In the genomic region with DNA sequence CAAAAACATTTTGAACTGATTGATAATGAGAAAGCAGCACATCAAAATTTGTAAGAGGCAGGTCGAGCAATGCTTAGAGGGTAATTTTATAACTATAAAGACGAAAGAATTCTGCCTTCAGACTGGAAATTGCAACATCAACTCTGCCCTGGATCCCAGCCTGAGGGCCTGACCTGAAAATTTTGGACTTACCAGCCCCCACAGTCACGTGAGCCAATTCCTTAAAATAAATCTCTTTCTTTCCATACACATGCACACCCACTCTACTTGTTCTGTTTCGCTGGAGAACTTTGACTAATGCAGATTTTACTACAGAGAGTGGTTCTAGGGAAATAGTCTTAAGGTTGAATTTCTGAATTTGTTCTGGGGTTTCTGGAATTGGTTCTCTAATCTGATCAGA, we compare ENCODE assay signal across 37 cellular contexts. TPM values are rescaled to one million over a fixed set of nuclear protein-coding genes. Genes with fewer than 3 reads are reported as not detected.
DNase-seq lines count a peak whose midpoint lies in the region; ATAC-seq and TF ChIP-seq lines count a peak whose summit lies in the region.
"Had no signal": no experiment of that assay in that cellular context is flagged by ENCODE, and none has a peak within 500 bp of the region (broad histone marks: within the 10 kb centered on the region; RNA-seq: fewer than 3 reads in every experiment).

No MANE protein-coding gene starts in this region.

- intact Hi-C loops in MCF 10A (cut with micrococcal nuclease) = no loop called here
- intact Hi-C loops in mammary epithelial cell (cut with micrococcal nuclease) = no loop called here
- intact Hi-C loops in esophagus muscularis mucosa (cut with DNase I) = no loop called here
- intact Hi-C loops in right cardiac atrium (cut with DNase I) = no loop called here
- intact Hi-C loops in tibial artery (cut with DNase I; ENCODE audit: low total_unique reads) = no loop called here

- H3K27ac ChIP-seq in mammary epithelial cell (ENCODE audit: insufficient read depth, low read depth, low read length) (no peak overlapping the region), esophagus muscularis mucosa (replicated peaks in 1 of 4) (no peak overlapping the region), right cardiac atrium (ENCODE audit: low read length) (no peak overlapping the region), tibial artery (peak overlapping the region in 1 of 2 donors; percentile 24)
- H3K27ac ChIP-seq: 22Rv1, Peyer's patch, WERI-Rb-1 had no signal

- H3K27me3 Mint-ChIP-seq in MCF 10A (ENCODE audit: insufficient read depth, unreplicated experiment) = peaks cover 20% of the 10 kb centered on the region

- H2AFZ ChIP-seq in mammary epithelial cell (ENCODE audit: low read depth, low read length) = no peak overlapping the region

- no peaks in the 10 kb centered on the region for H4K20me1 ChIP-seq in mammary epithelial cell (ENCODE audit: insufficient read depth, low read length)

- H3K4me3 ChIP-seq in mammary epithelial cell (replicated peaks in 1 of 3; ENCODE audit: insufficient read depth in 1 of 3, low read depth in 2 of 3, low read length in 3 of 3) (no peak overlapping the region), esophagus muscularis mucosa (no peak overlapping the region), right cardiac atrium (ENCODE audit: low read length) (no peak overlapping the region), tibial artery (no peak overlapping the region)
- H3K4me3 ChIP-seq: mucosa of descending colon, Peyer's patch had no signal

- CTCF ChIA-PET in MCF 10A (lab: Yijun Ruan, JAX) (no interaction called here), mammary epithelial cell (lab: Charles Lee; ENCODE audit: low non-redundant PET) (no interaction called here)

- BruUV-seq in MCF 10A (replicated peaks; lab: Mats Ljungman, UMichigan) (no TSS peak), mammary epithelial cell (replicated peaks; lab: Mats Ljungman, UMichigan) (no TSS peak)

- H3K4me1 Mint-ChIP-seq in MCF 10A (ENCODE audit: insufficient read depth, unreplicated experiment) = peaks cover 15% of the 10 kb centered on the region
- H3K4me1 Mint-ChIP-seq: activated naive CD4-positive, alpha-beta T cell treated with anti-CD3 and anti-CD28 coated beads, Interleukin-2, amount 10 ng/mL, durations not matched to agents 7 days and 5 days; activated T-helper 17 cell treated with anti-CD3 and anti-CD28 coated beads, Interleukin-2, amount 50 U/mL, for 72 hours had no signal

- no peak overlapping the region for H3K27ac Mint-ChIP-seq in MCF 10A (ENCODE audit: low read depth, unreplicated experiment)
- H3K27ac Mint-ChIP-seq: activated CD8-positive, alpha-beta T cell treated with anti-CD3 and anti-CD28 coated beads, Interleukin-2, amount 10 ng/mL, durations not matched to agents 7 days and 5 days; activated naive CD4-positive, alpha-beta T cell treated with anti-CD3 and anti-CD28 coated beads, Interleukin-2, amount 10 ng/mL, durations not matched to agents 7 days and 5 days; activated T-helper 17 cell treated with anti-CD3 and anti-CD28 coated beads, Interleukin-2, amount 50 U/mL, for 72 hours; CD14-positive monocyte; natural killer cell; stimulated activated naive B cell treated with anti-CD40 and anti-IgM and Interleukin-4, amounts not matched to agents 10 μg/mL and 1 μg/mL and 100 μg/mL, for 72 hours had no signal

- in situ Hi-C loops in mammary epithelial cell (cut with MboI; ENCODE audit: low sequenced_read_pairs in 2 of 2) = no loop called here

- no peaks in the 10 kb centered on the region for H3K9me3 Mint-ChIP-seq in MCF 10A (ENCODE audit: unreplicated experiment)
- H3K9me3 Mint-ChIP-seq: activated naive CD4-positive, alpha-beta T cell treated with anti-CD3 and anti-CD28 coated beads, Interleukin-2, amount 10 ng/mL, durations not matched to agents 7 days and 5 days; activated T-helper 17 cell treated with anti-CD3 and anti-CD28 coated beads, Interleukin-2, amount 50 U/mL, for 72 hours; natural killer cell; stimulated activated naive B cell treated with anti-CD40 and anti-IgM and Interleukin-4, amounts not matched to agents 10 μg/mL and 1 μg/mL and 100 μg/mL, for 72 hours had no signal

- H3K4me1 ChIP-seq in mammary epithelial cell (ENCODE audit: insufficient read depth, low read length) (peaks cover 29% of the 10 kb centered on the region), esophagus muscularis mucosa (peaks cover 9 to 21% (median 15%) of the 10 kb centered on the region in 4 donors), right cardiac atrium (ENCODE audit: control insufficient read depth, insufficient read depth, low read length) (no peaks in the 10 kb centered on the region), tibial artery (peaks cover 3 to 40% (median 19%) of the 10 kb centered on the region in 4 donors)
- H3K4me1 ChIP-seq: Peyer's patch had no signal

- TF ChIP-seq EP300 in esophagus muscularis mucosa (IDR thresholded peaks at IDR 0.05) = no peak

- TF ChIP-seq CTCF in MCF 10A (IDR thresholded peaks at IDR 0.05; ENCODE audit: unreplicated experiment) (no peak), mammary epithelial cell (conservative IDR thresholded peaks at IDR 0.05 in 1 of 2, IDR thresholded peaks at IDR 0.05 in 1 of 2; ENCODE audit: extremely low read depth in 1 of 2, insufficient read depth in 1 of 2, low read depth in 1 of 2, low read length in 2 of 2) (no peak), esophagus muscularis mucosa (IDR thresholded peaks at IDR 0.05) (no peak), tibial artery (IDR thresholded peaks at IDR 0.05) (no peak)

- H3K36me3 Mint-ChIP-seq in MCF 10A (ENCODE audit: insufficient read depth, unreplicated experiment) = no peaks in the 10 kb centered on the region
- H3K36me3 Mint-ChIP-seq: activated naive CD4-positive, alpha-beta T cell treated with anti-CD3 and anti-CD28 coated beads, Interleukin-2, amount 10 ng/mL, durations not matched to agents 7 days and 5 days; CD14-positive monocyte; natural killer cell; stimulated activated naive B cell treated with anti-CD40 and anti-IgM and Interleukin-4, amounts not matched to agents 10 μg/mL and 1 μg/mL and 100 μg/mL, for 72 hours had no signal

- no peak overlapping the region for H3K4me2 ChIP-seq in mammary epithelial cell (ENCODE audit: insufficient read depth, low read depth, low read length)

- ATAC-seq in right cardiac atrium (peak in 1 of 2 donors; percentile 61), HG02973 (IDR thresholded peaks at IDR 0.05; ENCODE audit: unreplicated experiment) (no peak), GM19328 (IDR thresholded peaks at IDR 0.05; ENCODE audit: unreplicated experiment) (no peak)
- ATAC-seq: activated CD8-positive, alpha-beta T cell treated with anti-CD3 and anti-CD28 coated beads, Interleukin-2, amount 10 ng/mL, durations not matched to agents 7 days and 5 days; activated T-helper 17 cell treated with anti-CD3 and anti-CD28 coated beads, Interleukin-2, amount 50 U/mL, for 72 hours; natural killer cell; stimulated activated naive B cell treated with anti-CD40 and anti-IgM and Interleukin-4, amounts not matched to agents 10 μg/mL and 1 μg/mL and 100 μg/mL, for 72 hours had no signal

- no peak overlapping the region for H3K4me3 Mint-ChIP-seq in MCF 10A (ENCODE audit: unreplicated experiment)
- H3K4me3 Mint-ChIP-seq: activated CD8-positive, alpha-beta T cell treated with anti-CD3 and anti-CD28 coated beads, Interleukin-2, amount 10 ng/mL, durations not matched to agents 7 days and 5 days; activated naive CD4-positive, alpha-beta T cell treated with anti-CD3 and anti-CD28 coated beads, Interleukin-2, amount 10 ng/mL, durations not matched to agents 7 days and 5 days; activated T-helper 17 cell treated with anti-CD3 and anti-CD28 coated beads, Interleukin-2, amount 50 U/mL, for 72 hours; CD14-positive monocyte; natural killer cell; stimulated activated naive B cell treated with anti-CD40 and anti-IgM and Interleukin-4, amounts not matched to agents 10 μg/mL and 1 μg/mL and 100 μg/mL, for 72 hours had no signal

- H3K27me3 ChIP-seq in mammary epithelial cell (ENCODE audit: insufficient read depth, low read length) = no peaks in the 10 kb centered on the region
- peaks cover 0 to under 1% (median 0%) of the 10 kb centered on the region in 4 donors for H3K27me3 ChIP-seq in esophagus muscularis mucosa
- no peaks in the 10 kb centered on the region for H3K27me3 ChIP-seq in right cardiac atrium (ENCODE audit: control insufficient read depth, insufficient read depth)
- H3K27me3 ChIP-seq in tibial artery = no peaks in the 10 kb centered on the region
- H3K27me3 ChIP-seq: Peyer's patch had no signal

- POLR2A ChIA-PET in MCF 10A (lab: Yijun Ruan, JAX) = interaction anchor here (1.4 kb wide), 1 partner anchor 12 kb away, joined by 5 read pairs; no protein-coding TSS in a partner anchor

- dilution Hi-C loops in mammary epithelial cell (cut with HindIII; ENCODE audit: low sequenced_read_pairs) = no loop called here

- H3K9me3 ChIP-seq in mammary epithelial cell (replicated peaks; ENCODE audit: insufficient read depth, low read length) (no peaks in the 10 kb centered on the region), esophagus muscularis mucosa (no peaks in the 10 kb centered on the region), right cardiac atrium (ENCODE audit: control insufficient read depth, low read length) (no peaks in the 10 kb centered on the region), tibial artery (no peaks in the 10 kb centered on the region)
- H3K9me3 ChIP-seq: mucosa of descending colon, Peyer's patch had no signal

- no peaks in the 10 kb centered on the region for H3K36me3 ChIP-seq in mammary epithelial cell (ENCODE audit: insufficient read depth, low read length)
- H3K36me3 ChIP-seq in esophagus muscularis mucosa = no peaks in the 10 kb centered on the region
- H3K36me3 ChIP-seq in tibial artery = no peaks in the 10 kb centered on the region
- H3K36me3 ChIP-seq: Peyer's patch, WERI-Rb-1 had no signal

- no peak overlapping the region for H3K9ac ChIP-seq in mammary epithelial cell (ENCODE audit: insufficient read depth, low read length)

- 26% methylated on average over 4 of the region's 4 CpGs for WGBS in mammary epithelial cell (ENCODE audit: low coverage, missing lambda C conversion rate)
- WGBS in esophagus muscularis mucosa = 31% methylated on average over 4 of the region's 4 CpGs
- WGBS in right cardiac atrium = 34% methylated on average over 4 of the region's 4 CpGs

- no peaks in the 10 kb centered on the region for H3K79me2 ChIP-seq in mammary epithelial cell (ENCODE audit: insufficient read depth, low read length)

- no peak for TF ChIP-seq POLR2A in esophagus muscularis mucosa (IDR thresholded peaks at IDR 0.05; ENCODE audit: low read depth)

- DNase-seq in MCF 10A (ENCODE audit: unreplicated experiment) = peak; percentile 40
- DNase-seq in mammary epithelial cell = no peak
- peak; percentile 86 for DNase-seq in esophagus muscularis mucosa (ENCODE audit: extremely low spot score)
- peak in 2 of 3 donors; percentile 24 to 74 for DNase-seq in right cardiac atrium
- peak; percentile 45 to 78 for DNase-seq in tibial artery
- DNase-seq in activated T-cell treated with anti-CD3 and anti-CD28 coated beads for 4 hours = no peak
- DNase-seq: activated CD4-positive, alpha-beta T cell treated with anti-CD3 and anti-CD28 coated beads for 4 hours; activated CD8-positive, alpha-beta T cell treated with anti-CD3 and anti-CD28 coated beads, Interleukin-2, amount 10 ng/mL, durations not matched to agents 7 days and 5 days; activated naive CD4-positive, alpha-beta T cell treated with anti-CD3 and anti-CD28 coated beads, Interleukin-2, amount 10 ng/mL, durations not matched to agents 7 days and 5 days; amygdala; Calu3; DMS79 treated with DMSO at 0.1 percent for 48 hours; GDM1; kidney; MM.1S; natural killer cell; NCI-H1417; NCI-H2029 treated with DMSO at 0.1 percent for 48 hours; NCI-H2227 treated with DMSO at 0.1 percent for 48 hours; NCI-H526 treated with DMSO at 0.1 percent for 48 hours; occipital lobe; Peyer's patch; small intestine; stimulated activated naive B cell treated with anti-CD40 and anti-IgM and Interleukin-4, amounts not matched to agents 10 μg/mL and 1 μg/mL and 100 μg/mL, for 72 hours; SW 1271; T-helper 9 cell; WERI-Rb-1 had no signal

RNA-seq across cellular contexts. Expression of gene ACOXL, which starts 14.6 kb away (rescaled TPM):
- total RNA-seq in MCF 10A (2022) (not detected in 2 replicates), mammary epithelial cell (1 to 10 TPM in 1 of 2 donors, not detected in 1; 1.0 TPM), esophagus muscularis mucosa (not detected), right cardiac atrium (not detected)
- polyA plus RNA-seq in mammary epithelial cell (0.96 TPM), right cardiac atrium (0.02 TPM)
- not detected for polyA minus RNA-seq in mammary epithelial cell
- total RNA-seq: activated CD8-positive, alpha-beta T cell treated with anti-CD3 and anti-CD28 coated beads, Interleukin-2, amount 10 ng/mL, durations not matched to agents 7 days and 5 days; chondrocyte; fibroblast of lung; HT1080; lung microvascular endothelial cell; natural killer cell; occipital lobe; Peyer's patch had no signal
- polyA plus RNA-seq: fibroblast of lung had no signal

RNA-seq across cellular contexts. Expression of gene BUB1, which starts 39.9 kb away (rescaled TPM):
- total RNA-seq in MCF 10A (2022) (23.0 and 25.5 TPM in 2 replicates), mammary epithelial cell (10 to 100 TPM in 1 of 2 donors, 1 to 10 TPM in 1; 2.7 to 35.5 TPM), esophagus muscularis mucosa (1 to 10 TPM in 2 of 4 donors, under 1 TPM in 1, not detected in 1; 0.80 to 1.8 (median 1.1) TPM), right cardiac atrium (1 to 10 TPM in 2 of 4 donors, under 1 TPM in 2; 0.31 to 2.0 (median 0.99) TPM)
- polyA plus RNA-seq in mammary epithelial cell (34.0 TPM), right cardiac atrium (0.38 TPM)
- 29.8 TPM for polyA minus RNA-seq in mammary epithelial cell

Comparison
In these comparisons a context has a peak if more than half of its experiments do, and no peak if none do; other contexts are left out.
1. DNase-seq: peak in MCF 10A (single experiment), esophagus muscularis mucosa (single experiment), right cardiac atrium (2 of 3) and tibial artery (2 of 2); none in mammary epithelial cell (single experiment) and activated T-cell treated with anti-CD3 and anti-CD28 coated beads for 4 hours (single experiment).